ENCODE assay signal across 11 cellular contexts in the genomic region with DNA sequence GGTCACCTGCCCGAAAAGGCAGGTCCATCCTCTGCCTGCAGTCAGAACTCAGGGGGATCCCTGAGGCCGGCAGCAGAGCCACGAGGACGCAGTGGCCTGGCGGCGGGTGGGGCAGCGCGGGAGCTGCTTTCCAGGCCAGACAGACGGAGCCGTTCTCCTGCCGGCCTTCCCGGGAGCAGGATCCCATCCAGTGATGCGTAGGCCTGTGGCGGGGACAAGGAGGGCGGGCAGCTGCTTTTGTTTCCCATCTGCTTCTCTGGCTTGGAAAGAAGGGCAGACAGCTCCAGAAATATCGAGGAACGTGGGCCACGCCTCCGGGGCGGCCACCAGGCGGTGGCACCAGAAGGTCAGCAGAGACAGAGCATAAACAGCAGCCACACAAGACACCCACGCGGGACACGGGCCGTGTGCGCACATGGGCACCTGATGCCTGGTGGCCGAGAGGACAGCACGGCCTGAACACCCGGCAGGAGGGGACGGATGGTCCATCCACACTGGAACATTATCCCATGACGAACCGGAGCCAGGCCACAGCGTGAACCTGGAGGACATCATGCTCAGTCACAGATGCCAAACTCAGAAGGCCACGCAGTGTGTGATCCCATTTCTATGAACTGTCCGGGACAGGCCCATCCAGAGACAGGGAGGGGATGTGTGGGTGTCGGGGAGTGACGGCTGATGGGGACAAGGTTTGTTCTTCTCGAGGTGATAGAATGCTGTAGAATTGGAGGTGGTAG. TPM values are rescaled to one million over a fixed set of nuclear protein-coding genes. Genes with fewer than 3 reads are reported as not detected.
DNase-seq lines count a peak whose midpoint lies in the region; ATAC-seq, FAIRE-seq and TF ChIP-seq lines count a peak whose summit lies in the region.
"Had no signal": no experiment of that assay in that cellular context is flagged by ENCODE, and none has a peak within 500 bp of the region (broad histone marks: within the 10 kb centered on the region; RNA-seq: fewer than 3 reads in every experiment).

No MANE protein-coding gene starts in this region.

- TF ChIP-seq POLR2A in H1 (IDR thresholded peaks at IDR 0.05; ENCODE audit: control extremely low read depth in 1 of 2, low read depth in 2 of 2, low read length in 2 of 2) (no peak), thyroid gland (IDR thresholded peaks at IDR 0.05) (no peak)

- no peaks in the 10 kb centered on the region for H3K79me1 ChIP-seq in H1 (ENCODE audit: low read depth, low read length)

- H3K27ac ChIP-seq in H1 (ENCODE audit: low read depth, low read length) (no peak overlapping the region), muscle layer of colon (ENCODE audit: low read depth, low read length) (peak overlapping the region; percentile 65), thyroid gland (peak overlapping the region in 2 of 3 donors; percentile 20 to 57)
- H3K27ac ChIP-seq: epithelial cell of prostate had no signal

- H3K14ac ChIP-seq in H1 (ENCODE audit: insufficient read length) = no peak overlapping the region

- TF ChIP-seq CTCF in H1 (IDR thresholded peaks at IDR 0.05; ENCODE audit: control extremely low read depth in 1 of 3, insufficient read depth in 1 of 3, low read depth in 1 of 3, low read length in 3 of 3) = no peak
- no peak for TF ChIP-seq CTCF in thyroid gland (IDR thresholded peaks at IDR 0.05)

- H3K4me1 ChIP-seq in H1 (replicated peaks in 1 of 4; ENCODE audit: control insufficient read depth in 3 of 4, insufficient read depth in 4 of 4, low read length in 3 of 4) (peaks cover 4 to 14% (median 11%) of the 10 kb centered on the region in 4 experiments), muscle layer of colon (ENCODE audit: insufficient read depth, low read length) (peaks cover 24% of the 10 kb centered on the region), thyroid gland (peaks cover 20 to 23% of the 10 kb centered on the region in 2 donors)

- H4K20me1 ChIP-seq in H1 (replicated peaks in 1 of 2; ENCODE audit: control insufficient read depth in 1 of 2, insufficient read depth in 2 of 2, low read length in 2 of 2) = no peaks in the 10 kb centered on the region

- peak overlapping the region; percentile 2; the same call in 1 of the 2 replicates for H2BK12ac ChIP-seq in H1 (ENCODE audit: low read depth, low read length)

- no peaks in the 10 kb centered on the region for H3K27me3 ChIP-seq in H1 (replicated peaks in 1 of 4; ENCODE audit: control insufficient read depth in 3 of 4, extremely low read depth in 1 of 4, insufficient read depth in 3 of 4, low read length in 3 of 4)
- H3K27me3 ChIP-seq in muscle layer of colon (ENCODE audit: control insufficient read depth in 1 of 2, insufficient read depth in 2 of 2, low read length in 2 of 2) = no peaks in the 10 kb centered on the region
- H3K27me3 ChIP-seq in thyroid gland = no peaks in the 10 kb centered on the region

- peak overlapping the region; percentile 30 for H4K91ac ChIP-seq in H1 (replicated peaks; ENCODE audit: insufficient read length, low read length)

- H2AFZ ChIP-seq in H1 (ENCODE audit: low read length) = no peak overlapping the region

- H3K4me3 Mint-ChIP-seq in IgD-negative memory B cell = peak overlapping the region in 1 of 4 donors; percentile 17
- H3K4me3 Mint-ChIP-seq: stimulated activated naive CD8-positive, alpha-beta T cell treated with anti-CD3 and anti-CD28 coated beads, Interleukin-15, amount 100 ng/mL, for 72 hours had no signal

- no peak for DNase-seq in H1 (ENCODE audit: low read depth in 1 of 2, low spot score in 2 of 2)
- DNase-seq in thyroid gland = no peak
- no peak for DNase-seq in activated CD4-positive, CD25-positive, alpha-beta regulatory T cell treated with anti-CD3 and anti-CD28 coated beads, Interleukin-2, amount 50 U/mL, for 72 hours
- DNase-seq in OCI-M2 (lab: John Stamatoyannopoulos, UW; ENCODE audit: unreplicated experiment) = no peak
- no peak for DNase-seq in activated CD4-positive, alpha-beta T cell treated with anti-CD3 and anti-CD28 coated beads, Interleukin-2, amount 50 U/mL, for 48 hours
- DNase-seq: NCI-H1105; stimulated activated naive CD8-positive, alpha-beta T cell treated with anti-CD3 and anti-CD28 coated beads, Interleukin-15, amount 100 ng/mL, for 72 hours had no signal

- intact Hi-C loops in thyroid gland (cut with DNase I) = loop anchor here (5.0 kb wide), 1 partner anchor 138 kb away; no protein-coding TSS in a partner anchor

- H2BK5ac ChIP-seq in H1 (ENCODE audit: low read depth, low read length) = no peak overlapping the region

- H2BK15ac ChIP-seq in H1 (ENCODE audit: low read length) = no peak overlapping the region

- no peak overlapping the region for H3K56ac ChIP-seq in H1 (replicated peaks; ENCODE audit: insufficient read length, low read depth, low read length)

- H2AK5ac ChIP-seq in H1 (ENCODE audit: low read depth, low read length) = no peak overlapping the region

- H3K9me3 ChIP-seq in H1 (ENCODE audit: insufficient read depth in 2 of 2, low read depth in 1 of 2, low read length in 1 of 2) (no peaks in the 10 kb centered on the region), muscle layer of colon (ENCODE audit: low read length) (no peaks in the 10 kb centered on the region), thyroid gland (no peaks in the 10 kb centered on the region)

- H3K9ac ChIP-seq in H1 (replicated peaks in 1 of 4; ENCODE audit: extremely low read depth in 1 of 4, low read depth in 3 of 4, low read length in 3 of 4) (no peak overlapping the region), muscle layer of colon (ENCODE audit: low read length) (no peak overlapping the region)

- no peak overlapping the region for H3K23ac ChIP-seq in H1 (ENCODE audit: insufficient read length)

- H4K8ac ChIP-seq in H1 (ENCODE audit: extremely low read depth, insufficient read depth, low read length) = no peak overlapping the region; the same call in none of the 2 replicates

- H3K36me3 ChIP-seq in H1 (ENCODE audit: control insufficient read depth in 2 of 4, insufficient read depth in 4 of 4, low read length in 3 of 4) (no peaks in the 10 kb centered on the region), muscle layer of colon (ENCODE audit: insufficient read depth, low read length) (no peaks in the 10 kb centered on the region), thyroid gland (no peaks in the 10 kb centered on the region)

- TF ChIP-seq RAD21 in H1 (IDR thresholded peaks at IDR 0.05 in 1 of 2, conservative IDR thresholded peaks at IDR 0.05 in 1 of 2; ENCODE audit: low read depth in 2 of 2, low read length in 2 of 2) = no peak

- no peak overlapping the region for H2BK120ac ChIP-seq in H1 (replicated peaks; ENCODE audit: low read depth, low read length)

- TF ChIP-seq EP300 in H1 (IDR thresholded peaks at IDR 0.05; ENCODE audit: borderline replicate concordance in 1 of 2, low read depth in 2 of 2, low read length in 2 of 2) = no peak

- H3K4ac ChIP-seq in H1 (replicated peaks; ENCODE audit: insufficient read length, low read depth, low read length) = no peak overlapping the region

- H3K9me3 Mint-ChIP-seq in IgD-negative memory B cell = no peaks in the 10 kb centered on the region
- H3K9me3 Mint-ChIP-seq: stimulated activated naive CD8-positive, alpha-beta T cell treated with anti-CD3 and anti-CD28 coated beads, Interleukin-15, amount 100 ng/mL, for 72 hours had no signal

- peaks cover 1% of the 10 kb centered on the region for H3K36me3 Mint-ChIP-seq in IgD-negative memory B cell

- H3K18ac ChIP-seq in H1 (ENCODE audit: extremely low read depth, low read length) = no peak overlapping the region

- H3K4me3 ChIP-seq in H1 (ENCODE audit: extremely low read depth in 1 of 4, insufficient read depth in 2 of 4, low read depth in 3 of 4, low read length in 4 of 4) (no peak overlapping the region), muscle layer of colon (ENCODE audit: low read depth in 1 of 2, low read length in 2 of 2) (no peak overlapping the region), thyroid gland (replicated peaks in 1 of 3) (no peak overlapping the region)

- POLR2A ChIA-PET in H1 (lab: Charles Lee; ENCODE audit: partially characterized antibody) = interaction anchor here (0.9 kb wide), 1 partner anchor 14 kb away, joined by 3 read pairs; a partner anchor contains a TSS

- CTCF ChIA-PET in H1 (lab: Charles Lee; ENCODE audit: partially characterized antibody) = interaction anchor here (0.9 to 1.2 kb wide), 3 partner anchors 16 to 135 kb away, joined by 3 to 4 read pairs (median 3); no protein-coding TSS in a partner anchor

- H3K4me1 Mint-ChIP-seq in IgD-negative memory B cell = peaks cover 21 to 34% (median 28%) of the 10 kb centered on the region in 3 donors

- peaks cover 5% of the 10 kb centered on the region; the same call in 1 of the 2 replicates for H3K23me2 ChIP-seq in H1 (ENCODE audit: low read depth, low read length)

- FAIRE-seq in H1 (lab: Jason Lieb, UNC) = no peak

- H3K27me3 Mint-ChIP-seq in IgD-negative memory B cell = no peaks in the 10 kb centered on the region
- H3K27me3 Mint-ChIP-seq: stimulated activated naive CD8-positive, alpha-beta T cell treated with anti-CD3 and anti-CD28 coated beads, Interleukin-15, amount 100 ng/mL, for 72 hours had no signal

- H3K79me2 ChIP-seq in H1 (ENCODE audit: control insufficient read depth in 1 of 2, insufficient read depth in 2 of 2, low read length in 2 of 2) = no peaks in the 10 kb centered on the region

- no peak overlapping the region for H4K5ac ChIP-seq in H1 (ENCODE audit: insufficient read length, low read depth, low read length)

- H2BK20ac ChIP-seq in H1 (ENCODE audit: low read length) = no peak overlapping the region

- H3K27ac Mint-ChIP-seq in IgD-negative memory B cell = peak overlapping the region in 2 of 3 donors; percentile 73 to 84

- no peak for ATAC-seq in GM18520 (IDR thresholded peaks at IDR 0.05; ENCODE audit: unreplicated experiment)
- ATAC-seq: stimulated activated naive CD8-positive, alpha-beta T cell treated with anti-CD3 and anti-CD28 coated beads, Interleukin-15, amount 100 ng/mL, for 72 hours had no signal

- H3K4me2 ChIP-seq in H1 (ENCODE audit: insufficient read depth in 1 of 2, low read depth in 2 of 2, low read length in 2 of 2) = no peak overlapping the region

- WGBS in H1 (ENCODE audit: extremely low coverage in 1 of 2, insufficient coverage in 1 of 2, insufficient read length in 1 of 2, insufficient replicate concordance in 2 of 2, low coverage in 1 of 2, low lambda C conversion rate in 2 of 2, missing lambda C conversion rate in 1 of 2), 2 experiments = 96% methylated on average over 34 of the region's 38 CpGs; no CpG with 5 or more reads in 1 of the 2 experiments
- WGBS in thyroid gland, 2 donors = 90 to 97% methylated on average over 15 to 19 of the region's 38 CpGs

RNA-seq across cellular contexts. Expression of a gene that starts 13.9 kb away (rescaled TPM):
- 83.9 TPM for polyA plus RNA-seq in IgD-negative memory B cell
- total RNA-seq in H1 (2021; fragmentation: NEBNext Ultra II Directional; extraction: Animal tissue kit (Norgen Biotek cat#: 25700)) = 163 and 174 TPM in 2 replicates
- polyA plus RNA-seq in H1 (2011; rRNA removed) = 166 and 200 TPM in 2 replicates
- 102 TPM for polyA plus RNA-seq in H1 (2011; cell fraction: cytosol; rRNA removed)
- 175 TPM for polyA plus RNA-seq in H1 (2011; cell fraction: nucleus; rRNA removed)
- polyA plus RNA-seq in H1 (2012, experiment 1 of 2) = 78.8 to 121 TPM (median 107 TPM) in 4 replicates
- 103 TPM for polyA plus RNA-seq in H1 (2012, experiment 2 of 2)
- polyA plus RNA-seq in H1 (2013, experiment 1 of 2) = 122 TPM
- 125 TPM for polyA plus RNA-seq in H1 (2013, experiment 2 of 2)
- polyA minus RNA-seq in H1 (2011; rRNA and poly(A)+ RNA removed) = 66.6 and 68.9 TPM in 2 replicates
- 116 TPM for polyA minus RNA-seq in H1 (2011; cell fraction: cytosol; rRNA and poly(A)+ RNA removed)
- polyA minus RNA-seq in H1 (2011; cell fraction: nucleus; rRNA and poly(A)+ RNA removed) = 61.1 TPM
- total RNA-seq in thyroid gland = 100 to 1,000 TPM; 106 to 161 (median 123) TPM

RNA-seq across cellular contexts. Expression of a gene that starts 31.2 kb away (rescaled TPM):
- polyA plus RNA-seq in IgD-negative memory B cell (136 TPM), H1 (2011; rRNA removed) (9.6 and 10.2 TPM in 2 replicates)
- 9.2 and 9.8 TPM in 2 replicates for total RNA-seq in H1 (2021; fragmentation: NEBNext Ultra II Directional; extraction: Animal tissue kit (Norgen Biotek cat#: 25700))
- polyA plus RNA-seq in H1 (2011; cell fraction: cytosol; rRNA removed) = 5.2 TPM
- polyA plus RNA-seq in H1 (2011; cell fraction: nucleus; rRNA removed) = 8.1 TPM
- polyA plus RNA-seq in H1 (2012, experiment 1 of 2) = 5.2 to 7.4 TPM (median 7.0 TPM) in 4 replicates
- 5.2 TPM for polyA plus RNA-seq in H1 (2012, experiment 2 of 2)
- 7.2 TPM for polyA plus RNA-seq in H1 (2013, experiment 1 of 2)
- 7.5 TPM for polyA plus RNA-seq in H1 (2013, experiment 2 of 2)
- 6.6 and 8.8 TPM in 2 replicates for polyA minus RNA-seq in H1 (2011; rRNA and poly(A)+ RNA removed)
- polyA minus RNA-seq in H1 (2011; cell fraction: cytosol; rRNA and poly(A)+ RNA removed) = 7.0 TPM
- 3.3 TPM for polyA minus RNA-seq in H1 (2011; cell fraction: nucleus; rRNA and poly(A)+ RNA removed)
- 10 to 100 TPM; 18.5 to 40.4 (median 26.6) TPM for total RNA-seq in thyroid gland

RNA-seq across cellular contexts. Expression of a gene that starts 31.8 kb away (rescaled TPM):
- polyA plus RNA-seq in IgD-negative memory B cell (0.83 TPM), H1 (2011; rRNA removed) (1.9 and 2.3 TPM in 2 replicates)
- total RNA-seq in H1 (2021; fragmentation: NEBNext Ultra II Directional; extraction: Animal tissue kit (Norgen Biotek cat#: 25700)) = 1.3 and 1.8 TPM in 2 replicates
- polyA plus RNA-seq in H1 (2011; cell fraction: cytosol; rRNA removed) = 2.3 TPM
- polyA plus RNA-seq in H1 (2011; cell fraction: nucleus; rRNA removed) = 12.4 TPM
- 0.54 to 2.7 TPM (median 2.0 TPM) in 4 replicates for polyA plus RNA-seq in H1 (2012, experiment 1 of 2)
- 1.1 TPM for polyA plus RNA-seq in H1 (2012, experiment 2 of 2)
- 0.95 TPM for polyA plus RNA-seq in H1 (2013, experiment 1 of 2)
- 0.75 TPM for polyA plus RNA-seq in H1 (2013, experiment 2 of 2)
- polyA minus RNA-seq in H1 (2011; rRNA and poly(A)+ RNA removed) = 0.47 TPM in 1 of 2 replicates, not detected in the other
- 1.5 TPM for polyA minus RNA-seq in H1 (2011; cell fraction: cytosol; rRNA and poly(A)+ RNA removed)
- polyA minus RNA-seq in H1 (2011; cell fraction: nucleus; rRNA and poly(A)+ RNA removed) = 2.4 TPM
- 1 to 10 TPM; 1.1 to 4.2 (median 2.9) TPM for total RNA-seq in thyroid gland

RNA-seq across cellular contexts. Expression of a gene that starts 49.4 kb away (rescaled TPM):
- polyA plus RNA-seq in IgD-negative memory B cell (8.2 TPM), H1 (2011; rRNA removed) (91.7 and 142 TPM in 2 replicates)
- 92.3 and 95.3 TPM in 2 replicates for total RNA-seq in H1 (2021; fragmentation: NEBNext Ultra II Directional; extraction: Animal tissue kit (Norgen Biotek cat#: 25700))
- 63.4 TPM for polyA plus RNA-seq in H1 (2011; cell fraction: cytosol; rRNA removed)
- 97.0 TPM for polyA plus RNA-seq in H1 (2011; cell fraction: nucleus; rRNA removed)
- polyA plus RNA-seq in H1 (2012, experiment 1 of 2) = 66.1 to 117 TPM (median 109 TPM) in 4 replicates
- polyA plus RNA-seq in H1 (2012, experiment 2 of 2) = 90.9 TPM
- 59.3 TPM for polyA plus RNA-seq in H1 (2013, experiment 1 of 2)
- polyA plus RNA-seq in H1 (2013, experiment 2 of 2) = 59.3 TPM
- polyA minus RNA-seq in H1 (2011; rRNA and poly(A)+ RNA removed) = 28.7 and 37.4 TPM in 2 replicates
- 82.9 TPM for polyA minus RNA-seq in H1 (2011; cell fraction: cytosol; rRNA and poly(A)+ RNA removed)
- 47.7 TPM for polyA minus RNA-seq in H1 (2011; cell fraction: nucleus; rRNA and poly(A)+ RNA removed)
- 10 to 100 TPM; 74.8 to 89.9 (median 76.2) TPM for total RNA-seq in thyroid gland
